ENCODE assay signal across 13 cellular contexts in the genomic region with DNA sequence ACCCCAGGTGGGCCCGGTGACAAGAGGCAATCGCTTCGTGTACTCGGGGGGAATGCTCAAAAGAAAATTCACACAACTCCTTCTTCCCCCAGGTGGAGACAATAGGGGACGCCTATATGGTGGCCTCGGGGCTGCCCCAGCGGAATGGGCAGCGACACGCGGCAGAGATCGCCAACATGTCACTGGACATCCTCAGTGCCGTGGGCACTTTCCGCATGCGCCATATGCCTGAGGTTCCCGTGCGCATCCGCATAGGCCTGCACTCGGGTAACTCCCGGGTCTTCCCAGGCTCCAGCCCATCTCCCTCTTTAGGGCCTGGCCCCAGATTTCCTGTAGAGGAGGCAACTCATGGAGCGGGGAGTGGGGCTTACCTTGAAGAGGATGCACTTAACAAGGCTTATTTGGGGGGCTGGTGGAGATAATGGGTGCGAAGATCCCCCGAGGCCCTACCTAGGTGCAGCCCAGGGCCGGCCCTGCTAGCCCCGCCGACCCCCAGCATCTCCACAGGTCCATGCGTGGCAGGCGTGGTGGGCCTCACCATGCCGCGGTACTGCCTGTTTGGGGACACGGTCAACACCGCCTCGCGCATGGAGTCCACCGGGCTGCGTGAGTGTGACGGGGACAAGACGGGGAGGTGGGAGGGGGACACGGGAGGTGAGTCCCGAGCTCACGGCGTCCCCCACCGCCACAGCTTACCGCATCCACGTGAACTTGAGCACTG. TPM values are rescaled to one million over a fixed set of nuclear protein-coding genes. Genes with fewer than 3 reads are reported as not detected.
A peak's percentile ranks its signal among the peaks of the same experiment; 100 is the strongest.
DNase-seq lines count a peak whose midpoint lies in the region; ATAC-seq, FAIRE-seq and TF ChIP-seq lines count a peak whose summit lies in the region.
"Had no signal": no experiment of that assay in that cellular context is flagged by ENCODE, and none has a peak within 500 bp of the region (broad histone marks: within the 10 kb centered on the region; RNA-seq: fewer than 3 reads in every experiment).

No MANE protein-coding gene starts in this region.

- no peak overlapping the region for H2BK5ac ChIP-seq in H9 (ENCODE audit: insufficient read length, low read length)
- H2BK5ac ChIP-seq in mesenchymal stem cell (ENCODE audit: low read depth, low read length, poor library complexity, severe bottlenecking): no peak overlapping the region

- H3K4me1 Mint-ChIP-seq in H9: peaks cover 6 to 16% of the 10 kb centered on the region in 2 experiments

- H2BK15ac ChIP-seq in H9 (ENCODE audit: low read depth, low read length): no peak overlapping the region
- H2BK15ac ChIP-seq in mesenchymal stem cell (ENCODE audit: low read depth, poor library complexity, severe bottlenecking): no peak overlapping the region

- H2BK12ac ChIP-seq in H9 (ENCODE audit: insufficient read length, low read depth, low read length): no peak overlapping the region
- H2BK12ac ChIP-seq in mesenchymal stem cell (ENCODE audit: low read length in 2 of 2): no peak overlapping the region

- H3K27ac Mint-ChIP-seq in H9: no peak overlapping the region
- H3K27ac Mint-ChIP-seq: stimulated activated naive CD8-positive, alpha-beta T cell treated with anti-CD3 and anti-CD28 coated beads, Interleukin-15, Interleukin-2, amounts not matched to agents 100 ng/mL and 50 ng/mL, for 24 hours had no signal

- no peak overlapping the region for H4K8ac ChIP-seq in H9 (replicated peaks; ENCODE audit: insufficient read length, low read depth, low read length)
- H4K8ac ChIP-seq in mesenchymal stem cell (ENCODE audit: low read length): no peak overlapping the region

- no peaks in the 10 kb centered on the region for H3F3A ChIP-seq in smooth muscle cell (ENCODE audit: low read depth)

- no peak overlapping the region for H3K23ac ChIP-seq in H9 (ENCODE audit: insufficient read length, low read depth, low read length)
- H3K23ac ChIP-seq in mesenchymal stem cell (ENCODE audit: low read length in 2 of 2): no peak overlapping the region

- H3K9ac ChIP-seq in H9 (ENCODE audit: extremely low read depth, insufficient read length, low read length) (no peak overlapping the region), mesenchymal stem cell (ENCODE audit: low read length) (no peak overlapping the region), smooth muscle cell (ENCODE audit: low read depth) (no peak overlapping the region)

- H3K27ac ChIP-seq in H9 (ENCODE audit: insufficient read length, low read depth, low read length): no peak overlapping the region
- H3K27ac ChIP-seq in mesenchymal stem cell (ENCODE audit: low read length, poor library complexity, severe bottlenecking): no peak overlapping the region
- H3K27ac ChIP-seq in smooth muscle cell (ENCODE audit: low read depth): no peak overlapping the region
- H3K27ac ChIP-seq: brain microvascular endothelial cell had no signal

- H3K79me2 ChIP-seq in H9 (ENCODE audit: insufficient read depth, low read length): no peaks in the 10 kb centered on the region
- no peaks in the 10 kb centered on the region for H3K79me2 ChIP-seq in smooth muscle cell (ENCODE audit: low read depth)

- peaks cover 38% of the 10 kb centered on the region for H3K27me3 Mint-ChIP-seq in H9 (ENCODE audit: low read depth)

- no peak for ATAC-seq in GM19455 (IDR thresholded peaks at IDR 0.05; ENCODE audit: unreplicated experiment)
- ATAC-seq in GM18505 (IDR thresholded peaks at IDR 0.05; ENCODE audit: unreplicated experiment): no peak

- H2BK120ac ChIP-seq in H9 (ENCODE audit: low read depth, low read length, poor library complexity, severe bottlenecking): no peak overlapping the region
- H2BK120ac ChIP-seq in mesenchymal stem cell (ENCODE audit: low read depth, low read length): no peak overlapping the region

- H3T11ph ChIP-seq in H9 (ENCODE audit: low read length): no peak overlapping the region

- no peak for FAIRE-seq in bronchial epithelial cell (lab: Jason Lieb, UNC)

- no peak overlapping the region for H4K5ac ChIP-seq in H9 (ENCODE audit: insufficient read length, low read depth, low read length)

- H2AFZ ChIP-seq in H9 (ENCODE audit: low read length) (no peak overlapping the region), mesenchymal stem cell (ENCODE audit: low read depth, low read length) (no peak overlapping the region), smooth muscle cell (ENCODE audit: low read depth) (no peak overlapping the region)

- no peaks in the 10 kb centered on the region for H3K9me3 ChIP-seq in H9 (ENCODE audit: control insufficient read depth, low read depth, low read length)
- H3K9me3 ChIP-seq in mesenchymal stem cell (ENCODE audit: control insufficient read depth, low read length): no peaks in the 10 kb centered on the region
- no peaks in the 10 kb centered on the region for H3K9me3 ChIP-seq in smooth muscle cell (replicated peaks; ENCODE audit: low read depth)

- no peaks in the 10 kb centered on the region for H3K9me3 Mint-ChIP-seq in H9
- H3K9me3 Mint-ChIP-seq: activated T-cell treated with anti-CD3 and anti-CD28 coated beads, Interleukin-2, amount 50 U/mL, for 4 hours; stimulated activated naive CD8-positive, alpha-beta T cell treated with anti-CD3 and anti-CD28 coated beads, Interleukin-15, Interleukin-2, amounts not matched to agents 100 ng/mL and 50 ng/mL, for 24 hours had no signal

- peaks cover 11% of the 10 kb centered on the region for H3K23me2 ChIP-seq in H9 (ENCODE audit: insufficient read length, low read depth, low read length, poor library complexity, severe bottlenecking)

- TF ChIP-seq POLR2A in GM18505 (IDR thresholded peaks at IDR 0.05; ENCODE audit: borderline replicate concordance, extremely low read depth, insufficient read depth, insufficient read length): no peak

- H3K4me1 ChIP-seq in H9 (ENCODE audit: insufficient read depth, low read length) (no peaks in the 10 kb centered on the region; the same call in 1 of the 2 replicates), mesenchymal stem cell (ENCODE audit: control insufficient read depth, insufficient read depth, low read depth, low read length) (peaks cover 11% of the 10 kb centered on the region), smooth muscle cell (ENCODE audit: low read depth) (peaks cover 15% of the 10 kb centered on the region)

- DNase-seq in H9: peak; percentile 34
- DNase-seq in bronchial epithelial cell (ENCODE audit: low read depth): no peak
- no peak for DNase-seq in mesenchymal stem cell
- no peak for DNase-seq in smooth muscle cell (lab: John Stamatoyannopoulos, UW; ENCODE audit: unreplicated experiment)
- DNase-seq in NCI-H1694 (lab: John Stamatoyannopoulos, UW): no peak
- no peak for DNase-seq in NCI-H2107 treated with DMSO at 0.1 percent for 48 hours (lab: John Stamatoyannopoulos, UW; ENCODE audit: unreplicated experiment)
- DNase-seq: activated CD4-positive, alpha-beta T cell treated with anti-CD3 and anti-CD28 coated beads for 1 hour; activated T-cell treated with anti-CD3 and anti-CD28 coated beads, Interleukin-2, amount 50 U/mL, for 4 hours; brain microvascular endothelial cell; occipital lobe had no signal

- no peak overlapping the region for H3K18ac ChIP-seq in H9 (ENCODE audit: insufficient read length, low read depth, low read length)
- H3K18ac ChIP-seq in mesenchymal stem cell (ENCODE audit: low read depth in 1 of 2, low read length in 2 of 2): peak overlapping the region in 1 of 2 experiments; percentile 63

- peak overlapping the region; percentile 73 to 84; a peak in 3 of 5 replicates for H3K4me3 Mint-ChIP-seq in H9

- H3K27me3 ChIP-seq in H9 (ENCODE audit: insufficient read depth, low read length): no peaks in the 10 kb centered on the region; the same call in 1 of the 2 replicates
- peaks cover 2% of the 10 kb centered on the region for H3K27me3 ChIP-seq in bronchial epithelial cell (ENCODE audit: control insufficient read depth, insufficient read depth, low read length)
- H3K27me3 ChIP-seq in mesenchymal stem cell (ENCODE audit: control insufficient read depth in 1 of 2, insufficient read depth in 1 of 2, low read length in 2 of 2): peaks cover 57 to 78% of the 10 kb centered on the region in 2 experiments
- H3K27me3 ChIP-seq in smooth muscle cell (ENCODE audit: low read depth): peaks cover 9% of the 10 kb centered on the region

- H4K91ac ChIP-seq in H9 (ENCODE audit: insufficient read length, low read depth, low read length) (no peak overlapping the region), mesenchymal stem cell (ENCODE audit: low read length) (no peak overlapping the region)

- no peaks in the 10 kb centered on the region for H3K79me1 ChIP-seq in H9 (ENCODE audit: insufficient read depth, low read depth, low read length, poor library complexity, severe bottlenecking)
- H3K79me1 ChIP-seq in mesenchymal stem cell (replicated peaks; ENCODE audit: low read length, poor library complexity, severe bottlenecking): no peaks in the 10 kb centered on the region

- no peak overlapping the region for H2AK5ac ChIP-seq in H9 (ENCODE audit: insufficient read length, low read length)
- no peak overlapping the region for H2AK5ac ChIP-seq in mesenchymal stem cell (ENCODE audit: low read length, severe bottlenecking)

- H3K36me3 ChIP-seq in bronchial epithelial cell (ENCODE audit: control insufficient read depth, insufficient read depth, low read length): no peaks in the 10 kb centered on the region
- H3K36me3 ChIP-seq in mesenchymal stem cell (ENCODE audit: control insufficient read depth in 1 of 2, insufficient read depth in 2 of 2, low read depth in 1 of 2, low read length in 2 of 2): no peaks in the 10 kb centered on the region
- no peaks in the 10 kb centered on the region for H3K36me3 ChIP-seq in smooth muscle cell (ENCODE audit: low read depth)
- H3K36me3 ChIP-seq: brain microvascular endothelial cell had no signal

- no CpG with 5 or more reads among the region's 44 CpGs for WGBS in H9 (ENCODE audit: extremely low coverage, insufficient read length, low lambda C conversion rate)
- 75% methylated on average over 33 of the region's 44 CpGs for WGBS in mesenchymal stem cell
- WGBS in smooth muscle cell (ENCODE audit: low lambda C conversion rate): 74% methylated on average over 42 of the region's 44 CpGs

- H2BK20ac ChIP-seq in H9 (ENCODE audit: low read depth, low read length, poor library complexity, severe bottlenecking): no peak overlapping the region

- no peak for TF ChIP-seq CTCF in H9 (conservative IDR thresholded peaks at IDR 0.05)
- TF ChIP-seq CTCF in bronchial epithelial cell (IDR thresholded peaks at IDR 0.05; ENCODE audit: insufficient read depth, low read length, severe bottlenecking): no peak
- TF ChIP-seq CTCF in smooth muscle cell (IDR thresholded peaks at IDR 0.05; ENCODE audit: borderline replicate concordance, insufficient read depth, poor library complexity, severe bottlenecking): no peak

- H3K36me3 Mint-ChIP-seq in H9 (ENCODE audit: insufficient read depth in 1 of 3, low read depth in 3 of 3): peaks cover 0 to 1% (median 0%) of the 10 kb centered on the region in 3 experiments; a peak in 2 of 7 replicates

- no peak overlapping the region for H3K56ac ChIP-seq in H9 (ENCODE audit: insufficient read length, low read depth, low read length)

- H4K20me1 ChIP-seq in H9 (ENCODE audit: control insufficient read depth, insufficient read depth, insufficient read length) (no peaks in the 10 kb centered on the region), smooth muscle cell (ENCODE audit: low read depth) (no peaks in the 10 kb centered on the region)

- H3K4me3 ChIP-seq in bronchial epithelial cell (ENCODE audit: low read depth, low read length) (peak overlapping the region; percentile 51), mesenchymal stem cell (ENCODE audit: insufficient read depth in 1 of 2, low read depth in 1 of 2, low read length in 2 of 2) (no peak overlapping the region), smooth muscle cell (peak overlapping the region; percentile 58)

- no peak overlapping the region for H3K4ac ChIP-seq in H9 (ENCODE audit: low read depth, low read length)
- H3K4ac ChIP-seq in mesenchymal stem cell (ENCODE audit: low read depth in 1 of 2, low read length in 2 of 2): no peak overlapping the region

- no peak overlapping the region for H3K14ac ChIP-seq in H9 (ENCODE audit: insufficient read depth, low read length)
- H3K14ac ChIP-seq in mesenchymal stem cell (ENCODE audit: low read length in 2 of 2): no peak overlapping the region

- peak overlapping the region; percentile 75 for H3K4me2 ChIP-seq in H9 (ENCODE audit: insufficient read depth, insufficient read length, low read length)
- peak overlapping the region; percentile 78 for H3K4me2 ChIP-seq in mesenchymal stem cell (ENCODE audit: low read length, poor library complexity, severe bottlenecking)
- peak overlapping the region; percentile 87 for H3K4me2 ChIP-seq in smooth muscle cell

RNA-seq across cellular contexts. Expression of a gene that starts 13.0 kb away (rescaled TPM):
- 0.15 and 0.35 TPM in 2 replicates for total RNA-seq in H9 (2021)
- total RNA-seq in bronchial epithelial cell: 0.13 TPM in 1 of 2 replicates, not detected in the other
- not detected for polyA plus RNA-seq in mesenchymal stem cell (2013, experiment 1 of 2)
- not detected for polyA plus RNA-seq in mesenchymal stem cell (2013, experiment 2 of 2)
- 0.09 TPM in 1 of 2 replicates, not detected in the other for total RNA-seq in smooth muscle cell
- 0.30 and 0.57 TPM in 2 replicates for polyA plus RNA-seq in smooth muscle cell

RNA-seq across cellular contexts. Expression of a gene that starts 23.5 kb away (rescaled TPM):
- total RNA-seq in H9 (2021) (0.11 TPM in 1 of 2 replicates, not detected in the other), bronchial epithelial cell (5.8 and 20.6 TPM in 2 replicates), smooth muscle cell (0.18 and 0.27 TPM in 2 replicates)
- polyA plus RNA-seq in mesenchymal stem cell (2013, experiment 1 of 2): 0.11 TPM
- polyA plus RNA-seq in mesenchymal stem cell (2013, experiment 2 of 2): 0.11 TPM
- polyA plus RNA-seq in smooth muscle cell: 0.69 and 1.1 TPM in 2 replicates

Comparison
In these comparisons a context has a peak if more than half of its experiments do, and no peak if none do; other contexts are left out.
1. H3K4me3 ChIP-seq: peak in bronchial epithelial cell (single experiment) and smooth muscle cell (single experiment); none in mesenchymal stem cell (0 of 2).
2. Peak in every context shown above with its lines, with median percentiles within 50 percentile points of each other: H3K4me2 ChIP-seq.